1 cellular context compared by ENCODE assay signal in genomic region chr5:142499591-142500384, GRCh38.
TF ChIP-seq lines count a peak whose summit lies in the region.

No MANE protein-coding gene starts in this region.

TF ChIP-seq in HepG2, 621 proteins besides CTCF, POLR2A, EP300 and RAD21 (continued from another document and continues in another):
- TF ChIP-seq NFAT5 (CRISPR knock-in tag; IDR thresholded peaks at IDR 0.05) (no peak), PITX1 (CRISPR knock-in tag; IDR thresholded peaks at IDR 0.05) (no peak), GABPB1 (CRISPR knock-in tag; IDR thresholded peaks at IDR 0.05) (no peak), HNRNPH1 (optimal IDR thresholded peaks at IDR 0.05; ENCODE audit: low read depth, low read length) (no peak), CREB1 (IDR thresholded peaks at IDR 0.05) (no peak), CREB1 (CRISPR knock-in tag; IDR thresholded peaks at IDR 0.05) (peak; percentile 40; the same call in 1 of the 2 replicates), MIXL1 (CRISPR knock-in tag; IDR thresholded peaks at IDR 0.05) (peak; percentile 81), TRIM24 (CRISPR knock-in tag; IDR thresholded peaks at IDR 0.05) (no peak), ZNF256 (CRISPR knock-in tag; conservative IDR thresholded peaks at IDR 0.05) (no peak), ZNF12 (CRISPR knock-in tag; IDR thresholded peaks at IDR 0.05) (no peak), FOXA3 (CRISPR knock-in tag; IDR thresholded peaks at IDR 0.05) (peak; percentile 32; the same call in 1 of the 2 replicates), PATZ1 (CRISPR knock-in tag; IDR thresholded peaks at IDR 0.05) (no peak), ZNF775 (CRISPR knock-in tag; IDR thresholded peaks at IDR 0.05; ENCODE audit: borderline replicate concordance) (no peak), ATF5 (CRISPR knock-in tag; IDR thresholded peaks at IDR 0.05; ENCODE audit: low read depth) (no peak), RFX1 (IDR thresholded peaks at IDR 0.05) (no peak), ZNF34 (CRISPR knock-in tag; IDR thresholded peaks at IDR 0.05; ENCODE audit: borderline replicate concordance) (no peak), SIN3B (IDR thresholded peaks at IDR 0.05; ENCODE audit: low read length) (no peak), ZNF264 (CRISPR knock-in tag; IDR thresholded peaks at IDR 0.05) (no peak), ZNF263 (CRISPR knock-in tag; IDR thresholded peaks at IDR 0.05) (no peak), TCF7L2 (IDR thresholded peaks at IDR 0.05; ENCODE audit: low read depth, low read length) (no peak), PREB (CRISPR knock-in tag; IDR thresholded peaks at IDR 0.05) (no peak), HDAC1 (CRISPR knock-in tag; IDR thresholded peaks at IDR 0.05) (no peak), GATAD2A (CRISPR knock-in tag; IDR thresholded peaks at IDR 0.05) (peak; percentile 70), ZNF235 (CRISPR knock-in tag; IDR thresholded peaks at IDR 0.05; ENCODE audit: borderline replicate concordance) (no peak), TBP (CRISPR knock-in tag; IDR thresholded peaks at IDR 0.05) (no peak), SP5 (CRISPR knock-in tag; IDR thresholded peaks at IDR 0.05; ENCODE audit: borderline replicate concordance, low read depth) (no peak), NAIF1 (CRISPR knock-in tag; IDR thresholded peaks at IDR 0.05; ENCODE audit: borderline replicate concordance) (no peak), STAG1 (CRISPR knock-in tag; IDR thresholded peaks at IDR 0.05) (no peak), ZNF121 (CRISPR knock-in tag; IDR thresholded peaks at IDR 0.05) (no peak), ZNF773 (CRISPR knock-in tag; IDR thresholded peaks at IDR 0.05; ENCODE audit: borderline replicate concordance) (no peak), GPN1 (CRISPR knock-in tag; IDR thresholded peaks at IDR 0.05; ENCODE audit: borderline replicate concordance) (no peak), XRCC5 (optimal IDR thresholded peaks at IDR 0.05; ENCODE audit: low read length) (peak; percentile 20), YEATS2 (CRISPR knock-in tag; IDR thresholded peaks at IDR 0.05; ENCODE audit: borderline replicate concordance) (peak; percentile 51; the same call in 1 of the 2 replicates), ZFX (CRISPR knock-in tag; IDR thresholded peaks at IDR 0.05; ENCODE audit: low read depth) (no peak), HES4 (CRISPR knock-in tag; IDR thresholded peaks at IDR 0.05; ENCODE audit: borderline replicate concordance) (no peak), MED13 (CRISPR knock-in tag; IDR thresholded peaks at IDR 0.05) (no peak), ZNF510 (CRISPR knock-in tag; IDR thresholded peaks at IDR 0.05; ENCODE audit: low read depth) (no peak), ZNF326 (CRISPR knock-in tag; IDR thresholded peaks at IDR 0.05; ENCODE audit: borderline replicate concordance) (no peak), ZNF792 (CRISPR knock-in tag; IDR thresholded peaks at IDR 0.05) (peak; percentile 50; the same call in 1 of the 2 replicates), RFXAP (CRISPR knock-in tag; IDR thresholded peaks at IDR 0.05; ENCODE audit: borderline replicate concordance) (no peak)
- TF ChIP-seq, protein P1, sequence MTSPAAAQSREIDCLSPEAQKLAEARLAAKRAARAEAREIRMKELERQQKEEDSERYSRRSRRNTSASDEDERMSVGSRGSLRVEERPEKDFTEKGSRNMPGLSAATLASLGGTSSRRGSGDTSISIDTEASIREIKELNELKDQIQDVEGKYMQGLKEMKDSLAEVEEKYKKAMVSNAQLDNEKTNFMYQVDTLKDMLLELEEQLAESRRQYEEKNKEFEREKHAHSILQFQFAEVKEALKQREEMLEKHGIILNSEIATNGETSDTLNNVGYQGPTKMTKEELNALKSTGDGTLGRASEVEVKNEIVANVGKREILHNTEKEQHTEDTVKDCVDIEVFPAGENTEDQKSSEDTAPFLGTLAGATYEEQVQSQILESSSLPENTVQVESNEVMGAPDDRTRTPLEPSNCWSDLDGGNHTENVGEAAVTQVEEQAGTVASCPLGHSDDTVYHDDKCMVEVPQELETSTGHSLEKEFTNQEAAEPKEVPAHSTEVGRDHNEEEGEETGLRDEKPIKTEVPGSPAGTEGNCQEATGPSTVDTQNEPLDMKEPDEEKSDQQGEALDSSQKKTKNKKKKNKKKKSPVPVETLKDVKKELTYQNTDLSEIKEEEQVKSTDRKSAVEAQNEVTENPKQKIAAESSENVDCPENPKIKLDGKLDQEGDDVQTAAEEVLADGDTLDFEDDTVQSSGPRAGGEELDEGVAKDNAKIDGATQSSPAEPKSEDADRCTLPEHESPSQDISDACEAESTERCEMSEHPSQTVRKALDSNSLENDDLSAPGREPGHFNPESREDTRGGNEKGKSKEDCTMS (CRISPR knock-in tag; conservative IDR thresholded peaks at IDR 0.05): no peak
- TF ChIP-seq, protein P2, sequence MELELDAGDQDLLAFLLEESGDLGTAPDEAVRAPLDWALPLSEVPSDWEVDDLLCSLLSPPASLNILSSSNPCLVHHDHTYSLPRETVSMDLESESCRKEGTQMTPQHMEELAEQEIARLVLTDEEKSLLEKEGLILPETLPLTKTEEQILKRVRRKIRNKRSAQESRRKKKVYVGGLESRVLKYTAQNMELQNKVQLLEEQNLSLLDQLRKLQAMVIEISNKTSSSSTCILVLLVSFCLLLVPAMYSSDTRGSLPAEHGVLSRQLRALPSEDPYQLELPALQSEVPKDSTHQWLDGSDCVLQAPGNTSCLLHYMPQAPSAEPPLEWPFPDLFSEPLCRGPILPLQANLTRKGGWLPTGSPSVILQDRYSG (CRISPR knock-in tag; IDR thresholded peaks at IDR 0.05): no peak
- TF ChIP-seq, protein P3, sequence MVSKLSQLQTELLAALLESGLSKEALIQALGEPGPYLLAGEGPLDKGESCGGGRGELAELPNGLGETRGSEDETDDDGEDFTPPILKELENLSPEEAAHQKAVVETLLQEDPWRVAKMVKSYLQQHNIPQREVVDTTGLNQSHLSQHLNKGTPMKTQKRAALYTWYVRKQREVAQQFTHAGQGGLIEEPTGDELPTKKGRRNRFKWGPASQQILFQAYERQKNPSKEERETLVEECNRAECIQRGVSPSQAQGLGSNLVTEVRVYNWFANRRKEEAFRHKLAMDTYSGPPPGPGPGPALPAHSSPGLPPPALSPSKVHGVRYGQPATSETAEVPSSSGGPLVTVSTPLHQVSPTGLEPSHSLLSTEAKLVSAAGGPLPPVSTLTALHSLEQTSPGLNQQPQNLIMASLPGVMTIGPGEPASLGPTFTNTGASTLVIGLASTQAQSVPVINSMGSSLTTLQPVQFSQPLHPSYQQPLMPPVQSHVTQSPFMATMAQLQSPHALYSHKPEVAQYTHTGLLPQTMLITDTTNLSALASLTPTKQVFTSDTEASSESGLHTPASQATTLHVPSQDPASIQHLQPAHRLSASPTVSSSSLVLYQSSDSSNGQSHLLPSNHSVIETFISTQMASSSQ (IDR thresholded peaks at IDR 0.05; ENCODE audit: low read depth): peak; percentile 94
- TF ChIP-seq, protein P3 (CRISPR knock-in tag; IDR thresholded peaks at IDR 0.05; ENCODE audit: borderline replicate concordance): peak; percentile 94
- TF ChIP-seq, protein P4, sequence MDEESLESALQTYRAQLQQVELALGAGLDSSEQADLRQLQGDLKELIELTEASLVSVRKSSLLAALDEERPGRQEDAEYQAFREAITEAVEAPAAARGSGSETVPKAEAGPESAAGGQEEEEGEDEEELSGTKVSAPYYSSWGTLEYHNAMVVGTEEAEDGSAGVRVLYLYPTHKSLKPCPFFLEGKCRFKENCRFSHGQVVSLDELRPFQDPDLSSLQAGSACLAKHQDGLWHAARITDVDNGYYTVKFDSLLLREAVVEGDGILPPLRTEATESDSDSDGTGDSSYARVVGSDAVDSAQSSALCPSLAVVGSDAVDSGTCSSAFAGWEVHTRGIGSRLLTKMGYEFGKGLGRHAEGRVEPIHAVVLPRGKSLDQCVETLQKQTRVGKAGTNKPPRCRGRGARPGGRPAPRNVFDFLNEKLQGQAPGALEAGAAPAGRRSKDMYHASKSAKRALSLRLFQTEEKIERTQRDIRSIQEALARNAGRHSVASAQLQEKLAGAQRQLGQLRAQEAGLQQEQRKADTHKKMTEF (CRISPR knock-in tag; IDR thresholded peaks at IDR 0.05): no peak
- TF ChIP-seq, protein P5, sequence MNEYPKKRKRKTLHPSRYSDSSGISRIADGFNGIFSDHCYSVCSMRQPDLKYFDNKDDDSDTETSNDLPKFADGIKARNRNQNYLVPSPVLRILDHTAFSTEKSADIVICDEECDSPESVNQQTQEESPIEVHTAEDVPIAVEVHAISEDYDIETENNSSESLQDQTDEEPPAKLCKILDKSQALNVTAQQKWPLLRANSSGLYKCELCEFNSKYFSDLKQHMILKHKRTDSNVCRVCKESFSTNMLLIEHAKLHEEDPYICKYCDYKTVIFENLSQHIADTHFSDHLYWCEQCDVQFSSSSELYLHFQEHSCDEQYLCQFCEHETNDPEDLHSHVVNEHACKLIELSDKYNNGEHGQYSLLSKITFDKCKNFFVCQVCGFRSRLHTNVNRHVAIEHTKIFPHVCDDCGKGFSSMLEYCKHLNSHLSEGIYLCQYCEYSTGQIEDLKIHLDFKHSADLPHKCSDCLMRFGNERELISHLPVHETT (CRISPR knock-in tag; conservative IDR thresholded peaks at IDR 0.05): no peak
- TF ChIP-seq, protein P6, sequence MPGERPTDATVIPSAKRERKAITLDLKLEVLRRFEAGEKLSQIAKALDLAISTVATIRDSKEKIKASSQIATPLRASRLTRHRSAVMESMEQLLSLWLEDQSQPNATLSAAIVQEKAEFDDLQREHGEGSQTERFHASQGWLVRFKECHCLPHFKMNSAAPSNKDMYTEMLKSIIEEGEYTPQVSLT (CRISPR knock-in tag; IDR thresholded peaks at IDR 0.05; ENCODE audit: borderline replicate concordance, low read depth): no peak
